29 cellular contexts compared by ENCODE assay signal in genomic region chr4:81352476-81352875, GRCh38.
DNase-seq lines count a peak whose midpoint lies in the region; ATAC-seq and TF ChIP-seq lines count a peak whose summit lies in the region.
"Had no signal": no experiment of that assay in that cellular context is flagged by ENCODE, and none has a peak within 500 bp of the region (broad histone marks: within the 10 kb centered on the region; RNA-seq: fewer than 3 reads in every experiment).

No MANE protein-coding gene starts in this region.

- H3K9me3 Mint-ChIP-seq in activated T-cell treated with anti-CD3 and anti-CD28 coated beads, Interleukin-2, amount 50 U/mL, for 4 hours: no peaks in the 10 kb centered on the region
- H3K9me3 Mint-ChIP-seq: activated T-cell treated with anti-CD3 and anti-CD28 coated beads, Interleukin-2, amount 50 U/mL, for 24 hours; T-helper 2 cell treated with Interferon-gamma antibody and Interleukin-4, amounts not matched to agents 5 μg/mL and 100 μg/mL, for 36 hours had no signal

- peaks cover 9% of the 10 kb centered on the region for H3K4me1 ChIP-seq in ACC112 (ENCODE audit: control insufficient read depth, insufficient read depth, low read length, unreplicated experiment)
- H3K4me1 ChIP-seq: breast epithelium, left ventricle myocardium inferior, uterus had no signal

- peaks cover 15% of the 10 kb centered on the region for H3K27me3 Mint-ChIP-seq in activated T-cell treated with anti-CD3 and anti-CD28 coated beads, Interleukin-2, amount 50 U/mL, for 4 hours (ENCODE audit: low read depth)

- TF ChIP-seq CTCF in astrocyte of the cerebellum (IDR thresholded peaks at IDR 0.05; ENCODE audit: low read depth, low read length, missing control alignments): no peak
- TF ChIP-seq CTCF in fibroblast of villous mesenchyme (IDR thresholded peaks at IDR 0.05; ENCODE audit: insufficient read depth, low read depth, low read length): no peak

- ATAC-seq in activated T-cell treated with anti-CD3 and anti-CD28 coated beads, Interleukin-2, amount 50 U/mL, for 4 hours: no peak
- ATAC-seq in HG02571 (IDR thresholded peaks at IDR 0.05; ENCODE audit: unreplicated experiment): no peak
- ATAC-seq: activated CD4-positive, alpha-beta T cell treated with anti-CD3 and anti-CD28 coated beads for 36 hours; naive thymus-derived CD4-positive, alpha-beta T cell; stimulated activated naive CD8-positive, alpha-beta T cell treated with anti-CD3 and anti-CD28 coated beads, Interleukin-15, Interleukin-2, amounts not matched to agents 100 U/mL and 50 U/mL, for 24 hours had no signal

- no peaks in the 10 kb centered on the region for H3K27me3 ChIP-seq in ACC112 (ENCODE audit: insufficient read depth, low read length)
- H3K27me3 ChIP-seq: breast epithelium, Peyer's patch, uterus had no signal

- in situ Hi-C loops in astrocyte of the cerebellum (cut with HindIII; ENCODE audit: low sequenced_read_pairs): loop anchor here (25.0 kb wide), 1 partner anchor 290 kb away; no protein-coding TSS in a partner anchor

- no peak overlapping the region for H3K4me3 ChIP-seq in ACC112 (ENCODE audit: low read depth, low read length)
- H3K4me3 ChIP-seq in astrocyte of the cerebellum (ENCODE audit: low read depth, low read length): no peak overlapping the region
- no peak overlapping the region for H3K4me3 ChIP-seq in fibroblast of villous mesenchyme (ENCODE audit: low read depth, low read length)
- H3K4me3 ChIP-seq: breast epithelium, left ventricle myocardium inferior, Peyer's patch, uterus had no signal

- H3K4me1 Mint-ChIP-seq in activated T-cell treated with anti-CD3 and anti-CD28 coated beads, Interleukin-2, amount 50 U/mL, for 4 hours (ENCODE audit: low read depth): peaks cover 1% of the 10 kb centered on the region
- H3K4me1 Mint-ChIP-seq: activated CD4-positive, alpha-beta T cell treated with anti-CD3 and anti-CD28 coated beads for 36 hours; IgD-negative memory B cell had no signal

- H3K36me3 Mint-ChIP-seq in activated T-cell treated with anti-CD3 and anti-CD28 coated beads, Interleukin-2, amount 50 U/mL, for 4 hours (ENCODE audit: insufficient read depth): no peaks in the 10 kb centered on the region
- H3K36me3 Mint-ChIP-seq: IgD-negative memory B cell; mesothelial cell of epicardium; naive thymus-derived CD4-positive, alpha-beta T cell had no signal

- DNase-seq in GM03348 (ENCODE audit: low spot score): peak; percentile 49
- DNase-seq in astrocyte of the cerebellum (ENCODE audit: low read depth): peak; percentile 12
- peak; percentile 15 for DNase-seq in fibroblast of villous mesenchyme (ENCODE audit: low read depth)
- no peak for DNase-seq in NAMALWA (ENCODE audit: low spot score)
- no peak for DNase-seq in activated T-cell treated with anti-CD3 and anti-CD28 coated beads, Interleukin-2, amount 50 U/mL, for 4 hours
- DNase-seq in HK-2 (ENCODE audit: unreplicated experiment): no peak
- DNase-seq: 8988T; activated CD4-positive, alpha-beta T cell treated with anti-CD3 and anti-CD28 coated beads for 36 hours; activated T-cell treated with anti-CD3 and anti-CD28 coated beads, Interleukin-2, amount 50 U/mL, for 24 hours; C1 segment of cervical spinal cord; DMS79; effector CD4-positive, alpha-beta T cell; GF-D8; left ventricle myocardium inferior; naive thymus-derived CD4-positive, alpha-beta T cell; NCI-H1105; NCI-H748 treated with DMSO at 0.1 percent for 48 hours; occipital lobe; Peyer's patch; SHP77 treated with DMSO at 0.1 percent for 48 hours; stimulated activated naive CD8-positive, alpha-beta T cell treated with anti-CD3 and anti-CD28 coated beads, Interleukin-15, Interleukin-2, amounts not matched to agents 100 U/mL and 50 U/mL, for 24 hours; uterus had no signal

- no peak overlapping the region for H3K27ac ChIP-seq in ACC112 (ENCODE audit: low read depth, low read length)
- H3K27ac ChIP-seq: breast epithelium, epithelial cell of prostate, left ventricle myocardium inferior, Peyer's patch, uterus had no signal

- H3K4me3 Mint-ChIP-seq in activated T-cell treated with anti-CD3 and anti-CD28 coated beads, Interleukin-2, amount 50 U/mL, for 4 hours: no peak overlapping the region
- H3K4me3 Mint-ChIP-seq: activated CD4-positive, alpha-beta T cell treated with anti-CD3 and anti-CD28 coated beads for 36 hours; activated T-cell treated with anti-CD3 and anti-CD28 coated beads, Interleukin-2, amount 50 U/mL, for 24 hours; IgD-negative memory B cell; naive thymus-derived CD4-positive, alpha-beta T cell; T-helper 2 cell treated with Interferon-gamma antibody and Interleukin-4, amounts not matched to agents 5 μg/mL and 100 μg/mL, for 36 hours had no signal

- H3K79me2 ChIP-seq in ACC112 (ENCODE audit: control insufficient read depth, insufficient read depth, low read length, unreplicated experiment): no peaks in the 10 kb centered on the region

- no peaks in the 10 kb centered on the region for H3K36me3 ChIP-seq in ACC112 (ENCODE audit: insufficient read depth, low read length)
- H3K36me3 ChIP-seq: breast epithelium, left ventricle myocardium inferior, Peyer's patch, uterus had no signal

- peak overlapping the region; percentile 31 for H2AFZ ChIP-seq in ACC112 (ENCODE audit: low read length, unreplicated experiment)

Comparison
In these comparisons a context has a peak if more than half of its experiments do, and no peak if none do; other contexts are left out.
1. DNase-seq: peak in GM03348 (single experiment), astrocyte of the cerebellum (single experiment) and fibroblast of villous mesenchyme (single experiment); none in NAMALWA (single experiment), activated T-cell treated with anti-CD3 and anti-CD28 coated beads, Interleukin-2, amount 50 U/mL, for 4 hours (single experiment) and HK-2 (single experiment).